Comparison of ENCODE assay signal across 10 cellular contexts in genomic region chr15:33278816-33279612, GRCh38. TPM values are rescaled to one million over a fixed set of nuclear protein-coding genes. Genes with fewer than 3 reads are reported as not detected.
DNase-seq lines count a peak whose midpoint lies in the region; ATAC-seq and TF ChIP-seq lines count a peak whose summit lies in the region.
"Had no signal": no experiment of that assay in that cellular context is flagged by ENCODE, and none has a peak within 500 bp of the region (broad histone marks: within the 10 kb centered on the region; RNA-seq: fewer than 3 reads in every experiment).

No MANE protein-coding gene starts in this region.

- no peak overlapping the region for H2AFZ ChIP-seq in neuronal stem cell (ENCODE audit: low read length)

- no peak overlapping the region for H2BK120ac ChIP-seq in neuronal stem cell (ENCODE audit: low read depth, low read length)

- H3K9me3 ChIP-seq in HEK293 (ENCODE audit: control insufficient read depth, insufficient read depth, low read depth, low read length) (no peaks in the 10 kb centered on the region), SJCRH30 (replicated peaks) (no peaks in the 10 kb centered on the region), neuronal stem cell (replicated peaks in 1 of 2; ENCODE audit: control insufficient read depth in 2 of 2, insufficient read depth in 1 of 2, low read depth in 1 of 2, low read length in 2 of 2) (peaks cover 0 to 3% of the 10 kb centered on the region in 2 donors)

- no peak overlapping the region for H2BK5ac ChIP-seq in neuronal stem cell (ENCODE audit: low read length)

- no peaks in the 10 kb centered on the region for H3K79me1 ChIP-seq in neuronal stem cell (ENCODE audit: low read depth, low read length)

- no peak overlapping the region for H2AK5ac ChIP-seq in neuronal stem cell (ENCODE audit: low read depth, low read length)

- no peak overlapping the region for H3K4me3 Mint-ChIP-seq in activated T-helper 1 cell treated with anti-CD3 and anti-CD28 coated beads, Interleukin-12 subunit alpha, Interleukin-12 subunit beta, Interleukin-2, Interleukin-4 antibody, amounts not matched to agents 30 ng/mL and 10 ng/mL and 1 ng/mL, durations not matched to agents 14 hours and 24 hours and 36 hours

- no peak for ATAC-seq in GM19395 (IDR thresholded peaks at IDR 0.05; ENCODE audit: unreplicated experiment)

- H3K36me3 ChIP-seq in HEK293 (ENCODE audit: control insufficient read depth in 2 of 2, insufficient read depth in 1 of 2, low read length in 2 of 2) (no peaks in the 10 kb centered on the region), SJCRH30 (no peaks in the 10 kb centered on the region), neuronal stem cell (replicated peaks in 1 of 2; ENCODE audit: control insufficient read depth in 2 of 2, insufficient read depth in 2 of 2, low read length in 2 of 2) (no peaks in the 10 kb centered on the region)

- no peaks in the 10 kb centered on the region for H3K4me1 ChIP-seq in HEK293 (ENCODE audit: control insufficient read depth, insufficient read depth, low read length)
- no peaks in the 10 kb centered on the region; the same call in 1 of the 2 replicates for H3K4me1 ChIP-seq in SJCRH30
- H3K4me1 ChIP-seq in neuronal stem cell (ENCODE audit: control insufficient read depth in 2 of 2, insufficient read depth in 1 of 2, low read depth in 1 of 2, low read length in 2 of 2) = no peaks in the 10 kb centered on the region

- no peak overlapping the region for H3K14ac ChIP-seq in neuronal stem cell (ENCODE audit: low read length)

- H3K27ac Mint-ChIP-seq in activated T-helper 1 cell treated with anti-CD3 and anti-CD28 coated beads, Interleukin-12 subunit alpha, Interleukin-12 subunit beta, Interleukin-2, Interleukin-4 antibody, amounts not matched to agents 30 ng/mL and 10 ng/mL and 1 ng/mL, durations not matched to agents 14 hours and 24 hours and 36 hours = no peak overlapping the region

- no peak overlapping the region for H3K4ac ChIP-seq in neuronal stem cell (ENCODE audit: low read length)

- H3K4me3 ChIP-seq in HEK293 (ENCODE audit: low read depth, low read length) = no peak overlapping the region
- no peak overlapping the region for H3K4me3 ChIP-seq in SJCRH30
- H3K4me3 ChIP-seq in fibroblast of pulmonary artery (replicated peaks; ENCODE audit: low read depth, low read length) = no peak overlapping the region
- no peak overlapping the region for H3K4me3 ChIP-seq in neuronal stem cell (ENCODE audit: low read length in 2 of 2)

- no peak overlapping the region for H3K18ac ChIP-seq in neuronal stem cell (ENCODE audit: low read length)

- no peak overlapping the region for H3K27ac ChIP-seq in HEK293 (ENCODE audit: extremely low read depth, low read depth, low read length)
- H3K27ac ChIP-seq in SJCRH30 = no peak overlapping the region
- H3K27ac ChIP-seq in neuronal stem cell (replicated peaks; ENCODE audit: low read length) = no peak overlapping the region

- POLR2A ChIA-PET in HEK293 (lab: Yijun Ruan, JAX) = interaction anchor here (1.0 kb wide), 1 partner anchor 18 kb away, joined by 3 read pairs; no protein-coding TSS in a partner anchor

- H3K36me3 Mint-ChIP-seq in activated T-helper 1 cell treated with anti-CD3 and anti-CD28 coated beads, Interleukin-12 subunit alpha, Interleukin-12 subunit beta, Interleukin-2, Interleukin-4 antibody, amounts not matched to agents 30 ng/mL and 10 ng/mL and 1 ng/mL, durations not matched to agents 14 hours and 24 hours and 36 hours (ENCODE audit: low read depth) = no peaks in the 10 kb centered on the region

- H3K27me3 ChIP-seq in SJCRH30 (no peaks in the 10 kb centered on the region), neuronal stem cell (ENCODE audit: control insufficient read depth in 3 of 3, insufficient read depth in 3 of 3, low read depth in 1 of 3, low read length in 3 of 3) (no peaks in the 10 kb centered on the region)

- H3K9ac ChIP-seq in neuronal stem cell (ENCODE audit: low read depth, low read length, poor library complexity) = no peak overlapping the region

- no CpG with 5 or more reads among the region's 4 CpGs for WGBS in neuronal stem cell (ENCODE audit: extremely low coverage in 2 of 2, insufficient read length in 2 of 2, insufficient replicate concordance in 1 of 2), 2 donors

- no peak overlapping the region for H3K23ac ChIP-seq in neuronal stem cell (ENCODE audit: low read depth, low read length, poor library complexity)

- H3K4me2 ChIP-seq in neuronal stem cell (ENCODE audit: insufficient read depth, low read length, poor library complexity, severe bottlenecking) = no peak overlapping the region

- H2BK15ac ChIP-seq in neuronal stem cell (ENCODE audit: low read length) = no peak overlapping the region

- DNase-seq in SJCRH30 = peak; percentile 68 to 69
- DNase-seq in fibroblast of pulmonary artery (ENCODE audit: low read depth) = peak; percentile 81
- peak; percentile 76 for DNase-seq in smooth muscle cell of the brain vasculature (ENCODE audit: low read depth, low spot score)
- DNase-seq in neuronal stem cell (ENCODE audit: low spot score) = no peak
- DNase-seq in activated T-helper 1 cell treated with anti-CD3 and anti-CD28 coated beads, Interleukin-12 subunit alpha, Interleukin-12 subunit beta, Interleukin-2, Interleukin-4 antibody, amounts not matched to agents 30 ng/mL and 10 ng/mL and 1 ng/mL, durations not matched to agents 14 hours and 24 hours and 36 hours (ENCODE audit: low spot score) = no peak
- DNase-seq: left cardiac atrium; NCI-H1092 treated with DMSO at 0.1 percent for 48 hours; stimulated activated CD4-positive, alpha-beta T cell treated with anti-CD3 and anti-CD28 coated beads, Interleukin-1b, Interleukin-23, amount 100 ng/mL, for 48 hours had no signal

- no peak overlapping the region for H4K91ac ChIP-seq in neuronal stem cell (ENCODE audit: low read depth, low read length, poor library complexity)

- peaks cover 3% of the 10 kb centered on the region for H3K9me3 Mint-ChIP-seq in activated T-helper 1 cell treated with anti-CD3 and anti-CD28 coated beads, Interleukin-12 subunit alpha, Interleukin-12 subunit beta, Interleukin-2, Interleukin-4 antibody, amounts not matched to agents 30 ng/mL and 10 ng/mL and 1 ng/mL, durations not matched to agents 14 hours and 24 hours and 36 hours

- intact Hi-C loops in activated T-helper 1 cell treated with anti-CD3 and anti-CD28 coated beads, Interleukin-12 subunit alpha, Interleukin-12 subunit beta, Interleukin-2, Interleukin-4 antibody, amounts not matched to agents 30 ng/mL and 10 ng/mL and 1 ng/mL, durations not matched to agents 14 hours and 24 hours and 36 hours (cut with micrococcal nuclease) = no loop called here

- no peak overlapping the region for H4K8ac ChIP-seq in neuronal stem cell (ENCODE audit: low read depth, low read length)

- no peak overlapping the region for H2BK12ac ChIP-seq in neuronal stem cell (ENCODE audit: low read length)

- H3K4me1 Mint-ChIP-seq in activated T-helper 1 cell treated with anti-CD3 and anti-CD28 coated beads, Interleukin-12 subunit alpha, Interleukin-12 subunit beta, Interleukin-2, Interleukin-4 antibody, amounts not matched to agents 30 ng/mL and 10 ng/mL and 1 ng/mL, durations not matched to agents 14 hours and 24 hours and 36 hours (ENCODE audit: low read depth) = no peaks in the 10 kb centered on the region

- CTCF ChIA-PET in HEK293 (lab: Yijun Ruan, JAX) = interaction anchor here (0.6 to 1.2 kb wide), 5 partner anchors 23 to 422 kb away, joined by 3 to 6 read pairs (median 5); no protein-coding TSS in a partner anchor

- H3K27me3 Mint-ChIP-seq in activated T-helper 1 cell treated with anti-CD3 and anti-CD28 coated beads, Interleukin-12 subunit alpha, Interleukin-12 subunit beta, Interleukin-2, Interleukin-4 antibody, amounts not matched to agents 30 ng/mL and 10 ng/mL and 1 ng/mL, durations not matched to agents 14 hours and 24 hours and 36 hours (ENCODE audit: insufficient read depth) = peaks cover 2% of the 10 kb centered on the region

- no peak for TF ChIP-seq CTCF in HEK293 (tag by site-specific recombination; IDR thresholded peaks at IDR 0.05)
- TF ChIP-seq CTCF in fibroblast of pulmonary artery (IDR thresholded peaks at IDR 0.05; ENCODE audit: low read length, missing control alignments) = peak; percentile 18

TF ChIP-seq in HEK293, 187 proteins besides CTCF, POLR2A, EP300 and RAD21 (continues in another document):
- TF ChIP-seq ZFP37 (tag by site-specific recombination; IDR thresholded peaks at IDR 0.05) (no peak), ZNF146 (tag by site-specific recombination; IDR thresholded peaks at IDR 0.05) (no peak), GLIS2 (tag by site-specific recombination; IDR thresholded peaks at IDR 0.05) (peak; percentile 60; the same call in 1 of the 2 replicates), ZNF660 (tag by site-specific recombination; IDR thresholded peaks at IDR 0.05) (0 out of 2 replicates have a peak, but pooled peaks have one; percentile 60), ZFHX2 (tag by site-specific recombination; conservative IDR thresholded peaks at IDR 0.05) (no peak), ZNF791 (tag by site-specific recombination; IDR thresholded peaks at IDR 0.05) (no peak), ZBTB17 (tag by site-specific recombination; IDR thresholded peaks at IDR 0.05) (0 out of 2 replicates have a peak, but pooled peaks have one; percentile 25), ZBTB6 (tag by site-specific recombination; IDR thresholded peaks at IDR 0.05) (peak; percentile 86), ZNF521 (tag by site-specific recombination; IDR thresholded peaks at IDR 0.05) (no peak), ZNF184 (tag by site-specific recombination; IDR thresholded peaks at IDR 0.05) (0 out of 2 replicates have a peak, but pooled peaks have one; percentile 17), ZNF677 (tag by site-specific recombination; IDR thresholded peaks at IDR 0.05) (no peak)

RNA-seq across cellular contexts. Expression of gene RYR3, which starts 31.8 kb away (rescaled TPM):
- 20.0 and 23.4 TPM in 2 replicates for total RNA-seq in SJCRH30 (2014; rRNA removed; shearing (Covaris generic))
- 0.96 TPM for polyA plus RNA-seq in neuronal stem cell (2013, experiment 1 of 2)
- 0.83 TPM for polyA plus RNA-seq in neuronal stem cell (2013, experiment 2 of 2)
- total RNA-seq in activated T-helper 1 cell treated with anti-CD3 and anti-CD28 coated beads, Interleukin-12 subunit alpha, Interleukin-12 subunit beta, Interleukin-2, Interleukin-4 antibody, amounts not matched to agents 30 ng/mL and 10 ng/mL and 1 ng/mL, durations not matched to agents 14 hours and 24 hours and 36 hours = 0.02 TPM in 1 of 2 replicates, not detected in the other

Comparison
In these comparisons a context has a peak if more than half of its experiments do, and no peak if none do; other contexts are left out.
1. DNase-seq: peak in SJCRH30 (2 of 2), fibroblast of pulmonary artery (single experiment) and smooth muscle cell of the brain vasculature (single experiment); none in neuronal stem cell (single experiment) and activated T-helper 1 cell treated with anti-CD3 and anti-CD28 coated beads, Interleukin-12 subunit alpha, Interleukin-12 subunit beta, Interleukin-2, Interleukin-4 antibody, amounts not matched to agents 30 ng/mL and 10 ng/mL and 1 ng/mL, durations not matched to agents 14 hours and 24 hours and 36 hours (single experiment).
2. RNA of gene RYR3, which starts 31.8 kb away (total RNA-seq): 20.0 to 23.4 TPM in SJCRH30; 0.02 TPM in activated T-helper 1 cell treated with anti-CD3 and anti-CD28 coated beads, Interleukin-12 subunit alpha, Interleukin-12 subunit beta, Interleukin-2, Interleukin-4 antibody, amounts not matched to agents 30 ng/mL and 10 ng/mL and 1 ng/mL, durations not matched to agents 14 hours and 24 hours and 36 hours; every median in the first group is over 10 times any median in the second.